Comparison of ENCODE assay signal across 15 cellular contexts in genomic region chr1:50853325-50853724, GRCh38.
"Had no signal": no experiment of that assay in that cellular context is flagged by ENCODE, and none has a peak within 500 bp of the region (broad histone marks: within the 10 kb centered on the region; RNA-seq: fewer than 3 reads in every experiment).

No MANE protein-coding gene starts in this region.

- ATAC-seq: activated T-cell treated with anti-CD3 and anti-CD28 coated beads, Interleukin-2, amount 50 U/mL, for 4 hours; gastroesophageal sphincter; natural killer cell treated with Interleukin-12 subunit alpha and Interleukin-12 subunit beta and Interleukin-15 and Interleukin-18, amount 100 ng/mL, for 72 hours had no signal

- H3K27ac ChIP-seq: breast epithelium, gastroesophageal sphincter had no signal

- H3K9me3 Mint-ChIP-seq: activated T-cell treated with anti-CD3 and anti-CD28 coated beads, Interleukin-2, amount 50 U/mL, for 4 hours; natural killer cell treated with Interleukin-12 subunit alpha and Interleukin-12 subunit beta and Interleukin-15 and Interleukin-18, amount 100 ng/mL, for 72 hours had no signal

- H3K36me3 ChIP-seq: breast epithelium, gastroesophageal sphincter had no signal

- H3K27me3 ChIP-seq: breast epithelium, gastroesophageal sphincter had no signal

- H3K4me3 Mint-ChIP-seq: activated naive CD8-positive, alpha-beta T cell treated with anti-CD3 and anti-CD28 coated beads for 36 hours; activated T-cell treated with anti-CD3 and anti-CD28 coated beads, Interleukin-2, amount 50 U/mL, for 4 hours; natural killer cell treated with Interleukin-12 subunit alpha and Interleukin-12 subunit beta and Interleukin-15 and Interleukin-18, amount 100 ng/mL, for 72 hours; stimulated activated naive CD8-positive, alpha-beta T cell treated with anti-CD3 and anti-CD28 coated beads, Interleukin-15, Interleukin-2, amounts not matched to agents 100 ng/mL and 50 ng/mL, for 24 hours had no signal

- H3K27ac Mint-ChIP-seq: activated naive CD8-positive, alpha-beta T cell treated with anti-CD3 and anti-CD28 coated beads for 36 hours; natural killer cell treated with Interleukin-12 subunit alpha and Interleukin-12 subunit beta and Interleukin-15 and Interleukin-18, amount 100 ng/mL, for 72 hours; stimulated activated naive CD8-positive, alpha-beta T cell treated with anti-CD3 and anti-CD28 coated beads, Interleukin-15, Interleukin-2, amounts not matched to agents 100 ng/mL and 50 ng/mL, for 24 hours had no signal

- H3K4me3 ChIP-seq: breast epithelium, gastroesophageal sphincter had no signal

- H3K4me1 ChIP-seq: breast epithelium had no signal

- DNase-seq: activated CD4-positive, alpha-beta T cell treated with anti-CD3 and anti-CD28 coated beads for 1 hour; activated CD4-positive, alpha-beta T cell treated with anti-CD3 and anti-CD28 coated beads, Interleukin-2, amount 50 U/mL, for 48 hours; activated effector memory CD4-positive, alpha-beta T cell treated with anti-CD3 and anti-CD28 coated beads, Interleukin-2, amount 50 U/mL, for 16 hours; activated naive CD8-positive, alpha-beta T cell treated with anti-CD3 and anti-CD28 coated beads for 36 hours; activated T-cell treated with anti-CD3 and anti-CD28 coated beads, Interleukin-2, amount 50 U/mL, for 4 hours; aorta; hippocampal formation; occipital lobe; stimulated activated CD4-positive, alpha-beta T cell treated with anti-CD3 and anti-CD28 coated beads, Interleukin-4, amount 100 ng/mL, for 1 hour; stimulated activated CD8-positive, alpha-beta memory T cell treated with anti-CD3 and anti-CD28 coated beads, Interleukin-4, amount 100 ng/mL, for 48 hours; T1000 had no signal

- H3K9me3 ChIP-seq: breast epithelium, gastroesophageal sphincter had no signal

- H3K27me3 Mint-ChIP-seq: activated naive CD8-positive, alpha-beta T cell treated with anti-CD3 and anti-CD28 coated beads for 36 hours; natural killer cell treated with Interleukin-12 subunit alpha and Interleukin-12 subunit beta and Interleukin-15 and Interleukin-18, amount 100 ng/mL, for 72 hours; stimulated activated naive CD8-positive, alpha-beta T cell treated with anti-CD3 and anti-CD28 coated beads, Interleukin-15, Interleukin-2, amounts not matched to agents 100 ng/mL and 50 ng/mL, for 24 hours had no signal
